Comparison of ENCODE assay signal across 10 cellular contexts in the genomic region with DNA sequence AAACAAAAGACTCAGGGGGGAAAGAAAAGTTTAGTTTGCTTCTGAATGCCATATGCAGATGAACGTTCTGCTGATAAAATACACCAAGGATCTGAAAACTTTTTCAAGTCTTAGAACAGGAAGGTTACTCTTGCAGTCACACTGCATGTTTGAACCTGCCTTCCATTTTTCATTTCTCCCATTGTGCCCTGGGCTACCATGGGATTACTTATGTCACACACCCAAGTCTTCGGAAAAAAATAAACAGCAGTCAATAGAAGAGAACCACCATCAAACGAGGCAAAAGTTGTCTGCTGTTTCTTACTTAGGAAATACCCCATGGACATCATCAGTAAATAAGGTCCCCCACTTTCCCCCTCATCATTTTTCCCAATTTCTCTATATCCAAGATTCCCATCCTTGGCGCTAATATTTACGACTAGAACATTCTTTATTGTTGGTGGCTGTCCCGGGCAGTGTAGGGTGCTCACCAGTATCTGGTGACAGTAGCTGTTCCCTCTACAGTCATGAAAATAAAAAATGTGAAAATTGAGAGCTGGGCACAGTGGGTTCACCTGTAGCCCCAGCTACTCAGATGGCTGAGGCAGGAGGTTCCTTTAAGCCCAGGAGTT.
A peak's percentile ranks its signal among the peaks of the same experiment; 100 is the strongest.
DNase-seq lines count a peak whose midpoint lies in the region; ATAC-seq and TF ChIP-seq lines count a peak whose summit lies in the region.
"Had no signal": no experiment of that assay in that cellular context is flagged by ENCODE, and none has a peak within 500 bp of the region (broad histone marks: within the 10 kb centered on the region; RNA-seq: fewer than 3 reads in every experiment).

No MANE protein-coding gene starts in this region.

- H3K27ac ChIP-seq in right lobe of liver (peak overlapping the region; percentile 61 to 91 (median 81)), tibial nerve (peak overlapping the region in 3 of 4 donors; percentile 81 to 90 (median 81))

- H3K4me1 ChIP-seq in right lobe of liver (peaks cover 0 to 59% (median 24%) of the 10 kb centered on the region in 4 donors), tibial nerve (peaks cover 0 to 51% (median 37%) of the 10 kb centered on the region in 4 donors)

- no peak for DNase-seq in activated T-cell treated with anti-CD3 and anti-CD28 coated beads, Interleukin-2, amount 50 U/mL, for 24 hours
- no peak for DNase-seq in activated T-cell treated with anti-CD3 and anti-CD28 coated beads, Interleukin-2, amount 50 U/mL, for 48 hours
- no peak for DNase-seq in activated T-helper 1 cell treated with anti-CD3 and anti-CD28 coated beads, Interleukin-12 subunit alpha, Interleukin-12 subunit beta, Interleukin-2, Interleukin-4 antibody, amounts not matched to agents 30 ng/mL and 10 ng/mL and 1 ng/mL, durations not matched to agents 14 hours and 24 hours and 36 hours (ENCODE audit: low spot score)
- no peak for DNase-seq in right lobe of liver
- DNase-seq in tibial nerve (ENCODE audit: low spot score in 2 of 2): no peak
- DNase-seq in NCI-H2227 treated with DMSO at 0.1 percent for 48 hours (lab: John Stamatoyannopoulos, UW): no peak
- no peak for DNase-seq in GM13976 (ENCODE audit: low spot score)
- DNase-seq: AML-193, NCI-H1092 had no signal

- 78% methylated on average over 6 of the region's 6 CpGs for WGBS in right lobe of liver (ENCODE audit: insufficient coverage, low coverage, low lambda C conversion rate, missing lambda C conversion rate)
- WGBS in tibial nerve, 2 donors: 75 to 76% methylated on average over 6 of the region's 6 CpGs

- in situ Hi-C loops in GM13976 (cut with MboI; ENCODE audit: low sequenced_read_pairs, unreplicated experiment): no loop called here

- ATAC-seq in right lobe of liver: no peak
- no peak for ATAC-seq in GM19395 (IDR thresholded peaks at IDR 0.05; ENCODE audit: unreplicated experiment)

- no peaks in the 10 kb centered on the region for H3K27me3 ChIP-seq in right lobe of liver
- H3K27me3 ChIP-seq in tibial nerve: no peaks in the 10 kb centered on the region

- no peak for TF ChIP-seq EP300 in tibial nerve (IDR thresholded peaks at IDR 0.05)

- TF ChIP-seq CTCF in right lobe of liver (IDR thresholded peaks at IDR 0.05) (no peak), tibial nerve (IDR thresholded peaks at IDR 0.05) (no peak), GM13976 (IDR thresholded peaks at IDR 0.05; ENCODE audit: borderline replicate concordance, control extremely low read depth, extremely low read depth, insufficient read depth, missing control alignments) (no peak)

- H3K9me3 Mint-ChIP-seq in activated T-cell treated with anti-CD3 and anti-CD28 coated beads, Interleukin-2, amount 50 U/mL, for 24 hours: no peaks in the 10 kb centered on the region
- H3K9me3 Mint-ChIP-seq in activated T-helper 1 cell treated with anti-CD3 and anti-CD28 coated beads, Interleukin-12 subunit alpha, Interleukin-12 subunit beta, Interleukin-2, Interleukin-4 antibody, amounts not matched to agents 30 ng/mL and 10 ng/mL and 1 ng/mL, durations not matched to agents 14 hours and 24 hours and 36 hours: no peaks in the 10 kb centered on the region

- H3K27me3 Mint-ChIP-seq in activated T-cell treated with anti-CD3 and anti-CD28 coated beads, Interleukin-2, amount 50 U/mL, for 24 hours: no peaks in the 10 kb centered on the region
- no peaks in the 10 kb centered on the region for H3K27me3 Mint-ChIP-seq in activated T-helper 1 cell treated with anti-CD3 and anti-CD28 coated beads, Interleukin-12 subunit alpha, Interleukin-12 subunit beta, Interleukin-2, Interleukin-4 antibody, amounts not matched to agents 30 ng/mL and 10 ng/mL and 1 ng/mL, durations not matched to agents 14 hours and 24 hours and 36 hours (ENCODE audit: insufficient read depth)

- H3K4me3 ChIP-seq in right lobe of liver (no peak overlapping the region), tibial nerve (no peak overlapping the region)

- H3K36me3 ChIP-seq in right lobe of liver (no peaks in the 10 kb centered on the region), tibial nerve (no peaks in the 10 kb centered on the region)

- H3K4me1 Mint-ChIP-seq in activated T-cell treated with anti-CD3 and anti-CD28 coated beads, Interleukin-2, amount 50 U/mL, for 24 hours (ENCODE audit: low read depth): peaks cover 77% of the 10 kb centered on the region
- H3K4me1 Mint-ChIP-seq in activated T-helper 1 cell treated with anti-CD3 and anti-CD28 coated beads, Interleukin-12 subunit alpha, Interleukin-12 subunit beta, Interleukin-2, Interleukin-4 antibody, amounts not matched to agents 30 ng/mL and 10 ng/mL and 1 ng/mL, durations not matched to agents 14 hours and 24 hours and 36 hours (ENCODE audit: low read depth): peaks cover 65% of the 10 kb centered on the region

- TF ChIP-seq POLR2A in right lobe of liver (IDR thresholded peaks at IDR 0.05) (no peak), tibial nerve (IDR thresholded peaks at IDR 0.05) (no peak)

- peak overlapping the region; percentile 53 for H3K4me3 Mint-ChIP-seq in activated T-cell treated with anti-CD3 and anti-CD28 coated beads, Interleukin-2, amount 50 U/mL, for 24 hours
- peak overlapping the region; percentile 47 for H3K4me3 Mint-ChIP-seq in activated T-helper 1 cell treated with anti-CD3 and anti-CD28 coated beads, Interleukin-12 subunit alpha, Interleukin-12 subunit beta, Interleukin-2, Interleukin-4 antibody, amounts not matched to agents 30 ng/mL and 10 ng/mL and 1 ng/mL, durations not matched to agents 14 hours and 24 hours and 36 hours

- no peaks in the 10 kb centered on the region for H3K36me3 Mint-ChIP-seq in activated T-cell treated with anti-CD3 and anti-CD28 coated beads, Interleukin-2, amount 50 U/mL, for 24 hours (ENCODE audit: low read depth)
- H3K36me3 Mint-ChIP-seq in activated T-helper 1 cell treated with anti-CD3 and anti-CD28 coated beads, Interleukin-12 subunit alpha, Interleukin-12 subunit beta, Interleukin-2, Interleukin-4 antibody, amounts not matched to agents 30 ng/mL and 10 ng/mL and 1 ng/mL, durations not matched to agents 14 hours and 24 hours and 36 hours (ENCODE audit: low read depth): no peaks in the 10 kb centered on the region

- no peaks in the 10 kb centered on the region for H3K9me3 ChIP-seq in right lobe of liver
- no peaks in the 10 kb centered on the region for H3K9me3 ChIP-seq in tibial nerve

- intact Hi-C loops in activated T-helper 1 cell treated with anti-CD3 and anti-CD28 coated beads, Interleukin-12 subunit alpha, Interleukin-12 subunit beta, Interleukin-2, Interleukin-4 antibody, amounts not matched to agents 30 ng/mL and 10 ng/mL and 1 ng/mL, durations not matched to agents 14 hours and 24 hours and 36 hours (cut with micrococcal nuclease): loop anchor here (5.0 kb wide), 1 partner anchor 41 kb away; no protein-coding TSS in a partner anchor
- intact Hi-C loops in right lobe of liver (cut with DNase I): no loop called here

- peak overlapping the region; percentile 73 for H3K27ac Mint-ChIP-seq in activated T-cell treated with anti-CD3 and anti-CD28 coated beads, Interleukin-2, amount 50 U/mL, for 24 hours
- peak overlapping the region; percentile 74 for H3K27ac Mint-ChIP-seq in activated T-helper 1 cell treated with anti-CD3 and anti-CD28 coated beads, Interleukin-12 subunit alpha, Interleukin-12 subunit beta, Interleukin-2, Interleukin-4 antibody, amounts not matched to agents 30 ng/mL and 10 ng/mL and 1 ng/mL, durations not matched to agents 14 hours and 24 hours and 36 hours
